1 cellular context compared by ENCODE assay signal in genomic region chr5:168989731-168990505, GRCh38.
TF ChIP-seq lines count a peak whose summit lies in the region.

No MANE protein-coding gene starts in this region.

TF ChIP-seq in HepG2, 621 proteins besides CTCF, POLR2A, EP300 and RAD21 (continued from another document):
- TF ChIP-seq PITX1 (CRISPR knock-in tag; IDR thresholded peaks at IDR 0.05) = peak; percentile 89
- TF ChIP-seq TCF7 (IDR thresholded peaks at IDR 0.05; ENCODE audit: low read depth) = peak; percentile 75
- TF ChIP-seq FOXA3 (CRISPR knock-in tag; IDR thresholded peaks at IDR 0.05) = peak; percentile 56
- TF ChIP-seq NR2F6 (IDR thresholded peaks at IDR 0.05) = peak; percentile 91
- TF ChIP-seq NR2F6 (CRISPR knock-in tag; IDR thresholded peaks at IDR 0.05) = peak; percentile 51; the same call in 1 of the 2 replicates
- TF ChIP-seq JUNB (CRISPR knock-in tag; IDR thresholded peaks at IDR 0.05; ENCODE audit: borderline replicate concordance) = no peak
- TF ChIP-seq ZNF713 (CRISPR knock-in tag; IDR thresholded peaks at IDR 0.05) = no peak
- TF ChIP-seq NCOA2 (CRISPR knock-in tag; IDR thresholded peaks at IDR 0.05) = no peak
- TF ChIP-seq ZNF609 (CRISPR knock-in tag; IDR thresholded peaks at IDR 0.05; ENCODE audit: borderline replicate concordance) = peak; percentile 63
- TF ChIP-seq ZNF562 (CRISPR knock-in tag; IDR thresholded peaks at IDR 0.05; ENCODE audit: borderline replicate concordance) = no peak
- 0 out of 2 replicates have a peak, but pooled peaks have one; percentile 29 for TF ChIP-seq GFI1 (CRISPR knock-in tag; IDR thresholded peaks at IDR 0.05; ENCODE audit: borderline replicate concordance)
- peak; percentile 89 for TF ChIP-seq HHEX (CRISPR knock-in tag; IDR thresholded peaks at IDR 0.05)
- TF ChIP-seq NR2F2 (IDR thresholded peaks at IDR 0.05; ENCODE audit: borderline replicate concordance, low read depth) = peak; percentile 94
- TF ChIP-seq NR2F1 (CRISPR knock-in tag; IDR thresholded peaks at IDR 0.05) = peak in 1 of 2 experiments; percentile 83; a peak in 2 of 4 replicates
- TF ChIP-seq HMG20A (CRISPR knock-in tag; IDR thresholded peaks at IDR 0.05; ENCODE audit: borderline replicate concordance) = peak; percentile 32; the same call in 1 of the 2 replicates
- TF ChIP-seq HNF4A (CRISPR knock-in tag; IDR thresholded peaks at IDR 0.05) = peak; percentile 14; the same call in 1 of the 2 replicates
- peak; percentile 76; the same call in 1 of the 2 replicates for TF ChIP-seq RERE (CRISPR knock-in tag; IDR thresholded peaks at IDR 0.05; ENCODE audit: low read depth)
- 0 out of 2 replicates have a peak, but pooled peaks have one; percentile 32 for TF ChIP-seq BCL6 (CRISPR knock-in tag; IDR thresholded peaks at IDR 0.05)
- no peak for TF ChIP-seq KLF11 (CRISPR knock-in tag; IDR thresholded peaks at IDR 0.05)
- TF ChIP-seq TBX3 (IDR thresholded peaks at IDR 0.05; ENCODE audit: borderline replicate concordance) = peak; percentile 82; the same call in 1 of the 2 replicates
- TF ChIP-seq FOXA1 (IDR thresholded peaks at IDR 0.05) = no peak
- TF ChIP-seq FOXA1 (CRISPR knock-in tag; IDR thresholded peaks at IDR 0.05) = peak; percentile 69
